ENCODE assay signal across 8 cellular contexts in genomic region chr20:50788045-50788867, GRCh38. TPM values are rescaled to one million over a fixed set of nuclear protein-coding genes. Genes with fewer than 3 reads are reported as not detected.
DNase-seq lines count a peak whose midpoint lies in the region; ATAC-seq and TF ChIP-seq lines count a peak whose summit lies in the region.

No MANE protein-coding gene starts in this region.

- WGBS in esophagus muscularis mucosa: 55% methylated on average over 17 of the region's 17 CpGs
- WGBS in sigmoid colon, 2 donors: 63 to 76% methylated on average over 17 of the region's 17 CpGs

- DNase-seq in GM04503 (ENCODE audit: low read depth): peak; percentile 37
- peak; percentile 21 for DNase-seq in NCI-H69 (lab: John Stamatoyannopoulos, UW)
- DNase-seq in esophagus muscularis mucosa (ENCODE audit: extremely low spot score): no peak
- DNase-seq in sigmoid colon: peak; percentile 69
- no peak for DNase-seq in central memory CD4-positive, alpha-beta T cell
- DNase-seq in cerebellar nuclear complex (lab: John Stamatoyannopoulos, UW): no peak

- TF ChIP-seq CTCF in esophagus muscularis mucosa (IDR thresholded peaks at IDR 0.05) (peak in 1 of 3 experiments; percentile 7), sigmoid colon (IDR thresholded peaks at IDR 0.05) (no peak)

- H3K9me3 ChIP-seq in esophagus muscularis mucosa: no peaks in the 10 kb centered on the region
- H3K9me3 ChIP-seq in sigmoid colon: no peaks in the 10 kb centered on the region

- intact Hi-C loops in esophagus muscularis mucosa (cut with DNase I): no loop called here
- intact Hi-C loops in sigmoid colon (cut with DNase I): no loop called here

- H3K4me3 ChIP-seq in esophagus muscularis mucosa (no peak overlapping the region), sigmoid colon (no peak overlapping the region)

- no peaks in the 10 kb centered on the region for H3K36me3 ChIP-seq in esophagus muscularis mucosa
- H3K36me3 ChIP-seq in sigmoid colon: no peaks in the 10 kb centered on the region

- TF ChIP-seq EP300 in esophagus muscularis mucosa (IDR thresholded peaks at IDR 0.05) (no peak), sigmoid colon (IDR thresholded peaks at IDR 0.05) (no peak)

- no peaks in the 10 kb centered on the region for H3K27me3 ChIP-seq in esophagus muscularis mucosa
- H3K27me3 ChIP-seq in sigmoid colon: no peaks in the 10 kb centered on the region

- TF ChIP-seq POLR2A in esophagus muscularis mucosa (IDR thresholded peaks at IDR 0.05; ENCODE audit: low read depth) (no peak), sigmoid colon (IDR thresholded peaks at IDR 0.05) (no peak)

- peak overlapping the region; percentile 2 to 36 (median 10) for H3K27ac ChIP-seq in esophagus muscularis mucosa (replicated peaks in 1 of 4)
- peak overlapping the region in 3 of 4 donors; percentile 32 to 39 (median 34) for H3K27ac ChIP-seq in sigmoid colon

- ATAC-seq in GM19328 (IDR thresholded peaks at IDR 0.05; ENCODE audit: unreplicated experiment): no peak
- ATAC-seq in esophagus mucosa: no peak

- H3K4me1 ChIP-seq in esophagus muscularis mucosa (peaks cover 12 to 25% (median 19%) of the 10 kb centered on the region in 4 donors), sigmoid colon (peaks cover 0 to 39% (median 31%) of the 10 kb centered on the region in 4 donors)

RNA-seq across cellular contexts. Expression of gene BCAS4, which starts 6.6 kb away (rescaled TPM):
- total RNA-seq in esophagus muscularis mucosa: 1 to 10 TPM; 3.1 to 5.4 (median 4.5) TPM
- total RNA-seq in sigmoid colon: 1 to 10 TPM; 2.1 to 5.3 (median 4.4) TPM
- polyA plus RNA-seq in sigmoid colon: 10 to 100 TPM in 1 of 3 donors, under 1 TPM in 2; 0.46 to 10.1 (median 0.60) TPM
- total RNA-seq in esophagus mucosa: 0.96 TPM

RNA-seq across cellular contexts. Expression of gene PARD6B, which starts 56.9 kb away (rescaled TPM):
- total RNA-seq in esophagus muscularis mucosa (1 to 10 TPM in 3 of 4 donors, under 1 TPM in 1; 0.99 to 4.2 (median 2.8) TPM), sigmoid colon (1 to 10 TPM in 2 of 4 donors, under 1 TPM in 2; 0.83 to 1.8 (median 1.2) TPM), esophagus mucosa (6.5 TPM)
- 1 to 10 TPM; 2.4 to 5.1 (median 3.0) TPM for polyA plus RNA-seq in sigmoid colon

Comparison
In these comparisons a context has a peak if more than half of its experiments do, and no peak if none do; other contexts are left out.
1. DNase-seq: peak in GM04503 (single experiment), NCI-H69 (single experiment) and sigmoid colon (single experiment); none in esophagus muscularis mucosa (single experiment), central memory CD4-positive, alpha-beta T cell (single experiment) and cerebellar nuclear complex (0 of 2).